ENCODE assay signal across 21 cellular contexts in genomic region chr2:8264981-8265380, GRCh38.
"Had no signal": no experiment of that assay in that cellular context is flagged by ENCODE, and none has a peak within 500 bp of the region (broad histone marks: within the 10 kb centered on the region; RNA-seq: fewer than 3 reads in every experiment).

No MANE protein-coding gene starts in this region.

- H3K4me1 ChIP-seq: transverse colon, uterus had no signal

- H3K36me3 ChIP-seq: ascending aorta, heart left ventricle, left ventricle myocardium inferior, right atrium auricular region, suprapubic skin, transverse colon, uterus had no signal

- H3K27me3 ChIP-seq: ascending aorta, heart left ventricle, right atrium auricular region, suprapubic skin, transverse colon, uterus had no signal

- FAIRE-seq: frontal cortex had no signal

- DNase-seq: activated CD4-positive, alpha-beta T cell treated with anti-CD3 and anti-CD28 coated beads, Interleukin-2, amount 10 ng/mL, durations not matched to agents 7 days and 5 days; activated CD8-positive, alpha-beta memory T cell treated with anti-CD3 and anti-CD28 coated beads, Interleukin-2, amount 50 U/mL, for 4 hours; activated effector memory CD4-positive, alpha-beta T cell treated with anti-CD3 and anti-CD28 coated beads, Interleukin-2, amount 50 U/mL, for 16 hours; activated T-cell treated with anti-CD3 and anti-CD28 coated beads, Interleukin-2, amount 50 U/mL, for 72 hours; effector CD4-positive, alpha-beta T cell; heart left ventricle; kidney glomerular epithelial cell; left ventricle myocardium inferior; mammary epithelial cell; midbrain; nephron progenitor cell; stimulated activated CD4-positive, alpha-beta T cell treated with anti-CD3 and anti-CD28 coated beads, Interleukin-2, amount 100 ng/mL, for 48 hours; stimulated activated naive CD8-positive, alpha-beta T cell treated with anti-CD3 and anti-CD28 coated beads, Interleukin-15, amount 100 ng/mL, for 72 hours; T-helper 9 cell; transverse colon; uterus had no signal

- H3K9me3 ChIP-seq: ascending aorta, heart left ventricle, left ventricle myocardium inferior, right atrium auricular region, suprapubic skin, transverse colon, uterus had no signal

- H3K27ac ChIP-seq: ascending aorta, heart left ventricle, left ventricle myocardium inferior, right atrium auricular region, suprapubic skin, transverse colon, uterus had no signal

- ATAC-seq: activated CD4-positive, CD25-positive, alpha-beta regulatory T cell treated with anti-CD3 and anti-CD28 coated beads, Interleukin-2, amount 50 U/mL, for 24 hours; activated T-cell treated with anti-CD3 and anti-CD28 coated beads, Interleukin-2, amount 50 U/mL, for 72 hours; heart left ventricle; stimulated activated naive CD8-positive, alpha-beta T cell treated with anti-CD3 and anti-CD28 coated beads, Interleukin-15, amount 100 ng/mL, for 72 hours had no signal

- H3K4me3 ChIP-seq: ascending aorta, heart left ventricle, left ventricle myocardium inferior, right atrium auricular region, suprapubic skin, transverse colon, uterus had no signal
